11 cellular contexts compared by ENCODE assay signal in the genomic region with DNA sequence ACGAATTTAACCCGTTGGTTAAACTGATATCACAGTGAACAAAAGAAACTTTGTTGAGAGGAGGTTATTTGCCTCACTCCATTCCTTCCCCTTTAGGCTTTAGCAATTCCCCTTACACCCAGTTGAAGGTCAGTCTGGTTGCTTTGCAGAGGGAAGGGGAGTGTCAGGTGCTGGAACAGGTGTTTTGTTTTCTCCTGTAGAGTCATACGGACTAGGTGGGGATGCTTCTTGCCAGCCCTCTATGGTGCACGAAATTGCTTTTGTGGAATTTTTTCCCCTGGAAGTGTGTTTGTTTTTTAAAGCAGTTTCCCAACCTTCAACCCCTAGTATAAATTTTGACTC. TPM values are rescaled to one million over a fixed set of nuclear protein-coding genes. Genes with fewer than 3 reads are reported as not detected.
DNase-seq lines count a peak whose midpoint lies in the region; ATAC-seq and TF ChIP-seq lines count a peak whose summit lies in the region.
"Had no signal": no experiment of that assay in that cellular context is flagged by ENCODE, and none has a peak within 500 bp of the region (broad histone marks: within the 10 kb centered on the region; RNA-seq: fewer than 3 reads in every experiment).

No MANE protein-coding gene starts in this region.

- DNase-seq in PC-9 = no peak
- no peak for DNase-seq in neuronal stem cell (ENCODE audit: low spot score)
- DNase-seq in HPDE6-E6E7 (ENCODE audit: extremely low spot score) = no peak
- no peak for DNase-seq in COLO829 (ENCODE audit: low spot score)
- DNase-seq in stimulated activated CD4-positive, alpha-beta T cell treated with anti-CD3 and anti-CD28 coated beads, Interleukin-12 subunit alpha, Interleukin-12 subunit beta, amount 100 ng/mL, for 4 hours = no peak
- DNase-seq: BE2C had no signal

- no peak overlapping the region for H2BK120ac ChIP-seq in neuronal stem cell (ENCODE audit: low read depth, low read length)

- no peak overlapping the region for H4K8ac ChIP-seq in neuronal stem cell (ENCODE audit: low read depth, low read length)

- CTCF ChIA-PET in PC-9 (lab: Charles Lee) = no interaction called here

- H3K4me1 ChIP-seq in BLaER1 treated with 17β-estradiol and CSF1 and Interleukin-3, amounts not matched to agents 10 nM and 100 nM = peaks cover 36 to 76% (median 51%) of the 10 kb centered on the region in 10 experiments
- H3K4me1 ChIP-seq in PC-9 (replicated peaks; ENCODE audit: insufficient read depth) (peaks cover 56% of the 10 kb centered on the region), esophagus (ENCODE audit: control insufficient read depth in 2 of 2, insufficient read depth in 2 of 2, low read length in 1 of 2) (peaks cover 0 to 11% of the 10 kb centered on the region in 2 donors), neuronal stem cell (ENCODE audit: control insufficient read depth in 2 of 2, insufficient read depth in 1 of 2, low read depth in 1 of 2, low read length in 2 of 2) (peaks cover 20 to 30% of the 10 kb centered on the region in 2 donors)
- H3K4me1 ChIP-seq: BE2C, prostate gland had no signal

- no peak for TF ChIP-seq CTCF in PC-9 (conservative IDR thresholded peaks at IDR 0.05)

- H3K4ac ChIP-seq in neuronal stem cell (ENCODE audit: low read length) = no peak overlapping the region

- H3K27ac ChIP-seq in BLaER1 treated with 17β-estradiol and CSF1 and Interleukin-3, amounts not matched to agents 10 nM and 100 nM = peak overlapping the region in 2 of 11 experiments; percentile 53 to 58; a peak in 2 of 22 replicates
- H3K27ac ChIP-seq in PC-9 (peak overlapping the region; percentile 76), esophagus (ENCODE audit: low read depth in 2 of 2, low read length in 1 of 2) (peak overlapping the region; percentile 85 to 87), neuronal stem cell (replicated peaks; ENCODE audit: low read length) (peak overlapping the region; percentile 17)
- H3K27ac ChIP-seq: suprapubic skin had no signal

- H4K91ac ChIP-seq in neuronal stem cell (ENCODE audit: low read depth, low read length, poor library complexity) = no peak overlapping the region

- peak overlapping the region in 10 of 11 experiments; percentile 48 to 75 (median 64); a peak in 13 of 22 replicates for H3K4me2 ChIP-seq in BLaER1 treated with 17β-estradiol and CSF1 and Interleukin-3, amounts not matched to agents 10 nM and 100 nM
- peak overlapping the region; percentile 70 for H3K4me2 ChIP-seq in PC-9
- no peak overlapping the region for H3K4me2 ChIP-seq in neuronal stem cell (ENCODE audit: insufficient read depth, low read length, poor library complexity, severe bottlenecking)

- 25 to 28% methylated on average over 4 of the region's 4 CpGs for WGBS in esophagus, 2 donors
- WGBS in neuronal stem cell (ENCODE audit: extremely low coverage in 2 of 2, insufficient read length in 2 of 2, insufficient replicate concordance in 1 of 2), 2 donors = no CpG with 5 or more reads among the region's 4 CpGs

- H2BK12ac ChIP-seq in neuronal stem cell (ENCODE audit: low read length) = no peak overlapping the region

- ATAC-seq in HG03354 (IDR thresholded peaks at IDR 0.05; ENCODE audit: poor library complexity, severe bottlenecking, unreplicated experiment) = no peak

- no peak overlapping the region for H2BK15ac ChIP-seq in neuronal stem cell (ENCODE audit: low read length)

- H3K9me2 ChIP-seq in PC-9 (ENCODE audit: insufficient read depth) = no peaks in the 10 kb centered on the region

- no peak overlapping the region for H3K18ac ChIP-seq in neuronal stem cell (ENCODE audit: low read length)

- H2AK5ac ChIP-seq in neuronal stem cell (ENCODE audit: low read depth, low read length) = no peak overlapping the region

- H3K27me3 ChIP-seq in BLaER1 treated with 17β-estradiol and CSF1 and Interleukin-3, amounts not matched to agents 10 nM and 100 nM = peaks cover 89 to 100% (median 97%) of the 10 kb centered on the region in 11 experiments
- H3K27me3 ChIP-seq in PC-9 (ENCODE audit: insufficient read depth, low read depth) (no peaks in the 10 kb centered on the region), esophagus (ENCODE audit: control insufficient read depth in 1 of 2, insufficient read depth in 2 of 2, low read length in 2 of 2) (peaks cover 0 to 5% of the 10 kb centered on the region in 2 donors), neuronal stem cell (ENCODE audit: control insufficient read depth in 3 of 3, insufficient read depth in 3 of 3, low read depth in 1 of 3, low read length in 3 of 3) (no peaks in the 10 kb centered on the region)
- H3K27me3 ChIP-seq: BE2C, suprapubic skin had no signal

- POLR2A ChIA-PET in PC-9 (lab: Charles Lee; ENCODE audit: unreplicated experiment) = no interaction called here

- no peak overlapping the region for H3K23ac ChIP-seq in neuronal stem cell (ENCODE audit: low read depth, low read length, poor library complexity)

- H2AFZ ChIP-seq in PC-9 = no peak overlapping the region
- no peak overlapping the region for H2AFZ ChIP-seq in neuronal stem cell (ENCODE audit: low read length)

- H3K79me2 ChIP-seq in PC-9 (ENCODE audit: low read depth) = peaks cover 63% of the 10 kb centered on the region

- peaks cover 0 to 33% (median 5%) of the 10 kb centered on the region in 11 experiments; a peak in 9 of 22 replicates for H3K36me3 ChIP-seq in BLaER1 treated with 17β-estradiol and CSF1 and Interleukin-3, amounts not matched to agents 10 nM and 100 nM
- no peaks in the 10 kb centered on the region for H3K36me3 ChIP-seq in PC-9 (ENCODE audit: low read depth)
- H3K36me3 ChIP-seq in esophagus (ENCODE audit: control insufficient read depth in 2 of 2, insufficient read depth in 2 of 2, low read length in 1 of 2) = no peaks in the 10 kb centered on the region
- peaks cover 0 to 46% of the 10 kb centered on the region in 2 donors for H3K36me3 ChIP-seq in neuronal stem cell (replicated peaks in 1 of 2; ENCODE audit: control insufficient read depth in 2 of 2, insufficient read depth in 2 of 2, low read length in 2 of 2)
- H3K36me3 ChIP-seq: BE2C, prostate gland, suprapubic skin had no signal

- no peaks in the 10 kb centered on the region for H3K9me3 ChIP-seq in BLaER1 treated with 17β-estradiol and CSF1 and Interleukin-3, amounts not matched to agents 10 nM and 100 nM (replicated peaks in 1 of 11)
- no peaks in the 10 kb centered on the region for H3K9me3 ChIP-seq in PC-9 (ENCODE audit: insufficient read depth, low read depth)
- H3K9me3 ChIP-seq in esophagus (ENCODE audit: control insufficient read depth in 2 of 2, insufficient read depth in 1 of 2, low read depth in 1 of 2, low read length in 1 of 2) = no peaks in the 10 kb centered on the region
- no peaks in the 10 kb centered on the region for H3K9me3 ChIP-seq in neuronal stem cell (replicated peaks in 1 of 2; ENCODE audit: control insufficient read depth in 2 of 2, insufficient read depth in 1 of 2, low read depth in 1 of 2, low read length in 2 of 2)
- H3K9me3 ChIP-seq: BE2C, prostate gland, suprapubic skin had no signal

- H3K4me3 ChIP-seq in BLaER1 treated with 17β-estradiol and CSF1 and Interleukin-3, amounts not matched to agents 10 nM and 100 nM = no peak overlapping the region
- H3K4me3 ChIP-seq in PC-9 (peak overlapping the region; percentile 32; the same call in 1 of the 2 replicates), esophagus (ENCODE audit: low read depth in 1 of 2, low read length in 2 of 2) (no peak overlapping the region), neuronal stem cell (ENCODE audit: low read length in 2 of 2) (no peak overlapping the region)
- H3K4me3 ChIP-seq: prostate gland, suprapubic skin had no signal

- BruUV-seq in PC-9 (replicated peaks; lab: Mats Ljungman, UMichigan) = TSS peak; percentile 10

- H3F3A ChIP-seq in PC-9 (ENCODE audit: insufficient read depth, low read depth) = peaks cover 35% of the 10 kb centered on the region; the same call in 1 of the 2 replicates

- peaks cover 3% of the 10 kb centered on the region for H3K79me1 ChIP-seq in neuronal stem cell (ENCODE audit: low read depth, low read length)

- H2BK5ac ChIP-seq in neuronal stem cell (ENCODE audit: low read length) = no peak overlapping the region

- H3K9ac ChIP-seq in BLaER1 treated with 17β-estradiol and CSF1 and Interleukin-3, amounts not matched to agents 10 nM and 100 nM = no peak overlapping the region
- no peak overlapping the region for H3K9ac ChIP-seq in neuronal stem cell (ENCODE audit: low read depth, low read length, poor library complexity)

- peaks cover 0 to 71% (median 31%) of the 10 kb centered on the region in 11 experiments; a peak in 15 of 22 replicates for H4K20me1 ChIP-seq in BLaER1 treated with 17β-estradiol and CSF1 and Interleukin-3, amounts not matched to agents 10 nM and 100 nM
- peaks cover 7% of the 10 kb centered on the region; the same call in 1 of the 2 replicates for H4K20me1 ChIP-seq in PC-9 (ENCODE audit: insufficient read depth)

- intact Hi-C loops in PC-9 (cut with micrococcal nuclease; ENCODE audit: unreplicated experiment) = no loop called here

- H3K14ac ChIP-seq in neuronal stem cell (ENCODE audit: low read length) = no peak overlapping the region

RNA-seq across cellular contexts. Expression of a gene that starts 33.1 kb away (rescaled TPM):
- 55.6 and 61.1 TPM in 2 replicates for total RNA-seq in PC-9 (2021)
- polyA plus RNA-seq in esophagus = 10 to 100 TPM; 13.8 to 19.0 TPM
- 55.1 TPM for polyA plus RNA-seq in neuronal stem cell (2013, experiment 1 of 2)
- polyA plus RNA-seq in neuronal stem cell (2013, experiment 2 of 2) = 55.1 TPM

RNA-seq across cellular contexts. Expression of a gene that starts 54.6 kb away (rescaled TPM):
- 0.44 TPM in 1 of 2 replicates, not detected in the other for total RNA-seq in PC-9 (2021)
- under 1 TPM; 0.28 to 0.34 TPM for polyA plus RNA-seq in esophagus
- 3.0 TPM for polyA plus RNA-seq in neuronal stem cell (2013, experiment 1 of 2)
- polyA plus RNA-seq in neuronal stem cell (2013, experiment 2 of 2) = 3.1 TPM
- total RNA-seq: prostate gland had no signal
